8 cellular contexts compared by ENCODE assay signal in the genomic region with DNA sequence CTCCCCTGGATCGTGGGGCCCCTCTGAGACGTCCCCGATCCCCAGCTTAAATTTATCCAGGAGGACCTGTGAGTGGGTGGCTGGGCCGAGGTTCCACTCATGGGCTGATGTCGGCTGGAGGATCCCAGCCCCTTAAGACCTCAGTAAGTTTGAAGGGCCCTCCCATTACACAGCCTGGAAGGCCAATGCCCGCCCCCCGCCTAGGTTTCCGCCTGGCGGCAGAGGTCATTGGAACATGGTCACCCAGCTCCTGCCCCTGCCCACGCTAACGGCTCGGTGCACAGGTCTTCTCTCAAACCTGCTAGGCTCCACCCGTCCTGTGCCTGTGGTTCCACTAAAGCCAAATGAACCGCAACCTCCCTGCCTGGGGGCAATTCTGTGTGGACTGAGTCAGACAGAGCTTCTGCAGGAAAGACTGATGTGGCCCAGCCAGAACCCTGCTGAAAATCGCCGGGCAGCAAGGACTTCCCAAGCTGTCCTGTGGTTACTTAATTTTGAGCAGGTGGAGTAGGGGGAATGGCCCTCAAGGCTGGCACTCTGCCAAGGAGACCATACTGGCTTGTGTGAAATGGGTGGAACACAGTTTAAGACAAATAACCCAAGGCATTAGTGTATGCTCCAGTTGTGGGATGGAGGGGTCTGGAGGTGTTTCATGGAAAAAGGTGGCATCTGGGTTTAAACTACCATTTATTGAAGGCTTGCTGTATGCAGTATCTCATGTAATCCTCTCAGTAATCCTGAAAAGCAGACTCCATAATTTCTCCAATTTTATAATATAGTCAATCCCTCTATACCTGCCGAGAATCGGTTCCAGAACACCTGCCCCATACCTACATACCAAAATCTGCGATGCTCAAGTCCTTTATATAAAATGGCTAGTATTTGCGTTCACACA. TPM values are rescaled to one million over a fixed set of nuclear protein-coding genes. Genes with fewer than 3 reads are reported as not detected.
A peak's percentile ranks its signal among the peaks of the same experiment; 100 is the strongest.
DNase-seq lines count a peak whose midpoint lies in the region; ATAC-seq and TF ChIP-seq lines count a peak whose summit lies in the region.

No MANE protein-coding gene starts in this region.

- peak overlapping the region; percentile 94 for H3K4me3 Mint-ChIP-seq in nephron progenitor cell

- H3K36me3 ChIP-seq in upper lobe of left lung, result no peaks in the 10 kb centered on the region

- no peaks in the 10 kb centered on the region for H3K9me3 ChIP-seq in upper lobe of left lung

- TF ChIP-seq POLR2A in upper lobe of left lung (IDR thresholded peaks at IDR 0.05), result peak in 1 of 4 donors; percentile 9

- H3K27ac ChIP-seq in upper lobe of left lung, result peak overlapping the region in 3 of 4 donors; percentile 71 to 85 (median 81)

- no peaks in the 10 kb centered on the region for H3K27me3 ChIP-seq in upper lobe of left lung

- 33 to 91% methylated on average over 5 to 19 of the region's 20 CpGs for WGBS in upper lobe of left lung, 2 donors

- H3K4me1 Mint-ChIP-seq in nephron progenitor cell, result peaks cover 38% of the 10 kb centered on the region

- H3K36me3 Mint-ChIP-seq in nephron progenitor cell (ENCODE audit: low read depth), result peaks cover 13% of the 10 kb centered on the region

- ATAC-seq in GM18498 (IDR thresholded peaks at IDR 0.05; ENCODE audit: unreplicated experiment) (peak; percentile 4), HG03064 (IDR thresholded peaks at IDR 0.05; ENCODE audit: low read depth, unreplicated experiment) (peak; percentile 1), upper lobe of left lung (ENCODE audit: low FRiP score in 2 of 2) (peak; percentile 35 to 67)

- H3K4me3 ChIP-seq in upper lobe of left lung, result peak overlapping the region; percentile 64 to 94 (median 90)

- DNase-seq in NOMO-1 treated with DMSO at 0.1 percent for 48 hours (lab: John Stamatoyannopoulos, UW; ENCODE audit: unreplicated experiment), result peak; percentile 63
- peak; percentile 14 for DNase-seq in activated T-cell treated with anti-CD3 and anti-CD28 coated beads for 4 hours
- peak; percentile 48 for DNase-seq in fibroblast of gingiva (ENCODE audit: low read depth)
- DNase-seq in nephron progenitor cell, result peak; percentile 71
- DNase-seq in upper lobe of left lung, result peak; percentile 39 to 75
- DNase-seq in NCI-H187 treated with DMSO at 0.1 percent for 48 hours (lab: John Stamatoyannopoulos, UW), result no peak

- peak overlapping the region; percentile 87 for H3K27ac Mint-ChIP-seq in nephron progenitor cell

- no peak for TF ChIP-seq EP300 in upper lobe of left lung (IDR thresholded peaks at IDR 0.05)

- peaks cover 4% of the 10 kb centered on the region for H3K27me3 Mint-ChIP-seq in nephron progenitor cell (ENCODE audit: low read depth, poor library complexity)

- TF ChIP-seq CTCF in nephron progenitor cell (IDR thresholded peaks at IDR 0.05) (no peak), upper lobe of left lung (IDR thresholded peaks at IDR 0.05) (no peak)

- H3K4me1 ChIP-seq in upper lobe of left lung, result peaks cover 8 to 25% (median 16%) of the 10 kb centered on the region in 4 donors

- H3K9me3 Mint-ChIP-seq in nephron progenitor cell, result peaks cover 5% of the 10 kb centered on the region

RNA-seq across cellular contexts. Expression of gene NT5DC3, which starts 0.9 kb away (rescaled TPM):
- 10 to 100 TPM in 1 of 6 donors, 1 to 10 TPM in 5; 3.8 to 29.3 (median 7.3) TPM for total RNA-seq in upper lobe of left lung

Comparison
In these comparisons a context has a peak if more than half of its experiments do, and no peak if none do; other contexts are left out.
1. ATAC-seq: peak in every context shown above with its lines; median percentile 51 in upper lobe of left lung; 4 in GM18498; 1 in HG03064.